Comparison of ENCODE assay signal across 19 cellular contexts in genomic region chr2:169087757-169088379, GRCh38. TPM values are rescaled to one million over a fixed set of nuclear protein-coding genes. Genes with fewer than 3 reads are reported as not detected.
DNase-seq lines count a peak whose midpoint lies in the region; ATAC-seq and TF ChIP-seq lines count a peak whose summit lies in the region.
"Had no signal": no experiment of that assay in that cellular context is flagged by ENCODE, and none has a peak within 500 bp of the region (broad histone marks: within the 10 kb centered on the region; RNA-seq: fewer than 3 reads in every experiment).

No MANE protein-coding gene starts in this region.

- TF ChIP-seq CTCF in HCT116 (IDR thresholded peaks at IDR 0.05 in 2 of 3, conservative IDR thresholded peaks at IDR 0.05 in 1 of 3; ENCODE audit: borderline replicate concordance in 1 of 3, insufficient read depth in 1 of 3, low read depth in 2 of 3, low read length in 2 of 3) (peak in 1 of 3 experiments; percentile 12; a peak in 1 of 6 replicates), choroid plexus epithelial cell (conservative IDR thresholded peaks at IDR 0.05; ENCODE audit: low read depth, low read length) (peak; percentile 12), right lobe of liver (IDR thresholded peaks at IDR 0.05) (peak in 3 of 4 donors; percentile 34 to 49 (median 38))

- no peak overlapping the region for H2AFZ ChIP-seq in HCT116 (ENCODE audit: low read depth, low read length, poor library complexity, severe bottlenecking)
- H2AFZ ChIP-seq in Karpas-422 (ENCODE audit: low read length) = no peak overlapping the region

- CTCF ChIA-PET in HCT116 (lab: Charles Lee) = no interaction called here

- H3K9me3 ChIP-seq in BLaER1 treated with 17β-estradiol and CSF1 and Interleukin-3, amounts not matched to agents 10 nM and 100 nM (replicated peaks in 1 of 11) = peaks cover 18 to 96% (median 33%) of the 10 kb centered on the region in 11 experiments; a peak in 18 of 22 replicates
- H3K9me3 ChIP-seq in HCT116 (ENCODE audit: control insufficient read depth in 1 of 2, insufficient read depth in 1 of 2, low read depth in 1 of 2, low read length in 2 of 2) = no peaks in the 10 kb centered on the region
- H3K9me3 ChIP-seq in right lobe of liver = no peaks in the 10 kb centered on the region
- no peaks in the 10 kb centered on the region for H3K9me3 ChIP-seq in Karpas-422 (ENCODE audit: low read length)

- peak; percentile 32; the same call in 1 of the 2 replicates for ATAC-seq in HCT116
- ATAC-seq in right lobe of liver = peak; percentile 68 to 90 (median 85)
- no peak for ATAC-seq in GM19397 (IDR thresholded peaks at IDR 0.05; ENCODE audit: unreplicated experiment)
- ATAC-seq in HG02610 (IDR thresholded peaks at IDR 0.05; ENCODE audit: unreplicated experiment) = no peak
- ATAC-seq: A549 had no signal

- peak overlapping the region in 8 of 11 experiments; percentile 0 to 61 (median 31); a peak in 13 of 22 replicates for H3K27ac ChIP-seq in BLaER1 treated with 17β-estradiol and CSF1 and Interleukin-3, amounts not matched to agents 10 nM and 100 nM
- no peak overlapping the region for H3K27ac ChIP-seq in HCT116 (ENCODE audit: low read depth, low read length)
- no peak overlapping the region for H3K27ac ChIP-seq in right lobe of liver
- H3K27ac ChIP-seq in Karpas-422 (ENCODE audit: low read length) = no peak overlapping the region
- H3K27ac ChIP-seq: A549 had no signal

- TF ChIP-seq POLR2A in HCT116 (IDR thresholded peaks at IDR 0.05; ENCODE audit: borderline replicate concordance, extremely low read depth, insufficient read depth, insufficient read length) (no peak), right lobe of liver (IDR thresholded peaks at IDR 0.05) (no peak)

- intact Hi-C loops in HCT116 (cut with micrococcal nuclease) (no loop called here), right lobe of liver (cut with DNase I) (no loop called here), posterior cingulate gyrus (cut with DNase I) (no loop called here)

- WGBS in right lobe of liver (ENCODE audit: insufficient coverage, low coverage, low lambda C conversion rate, missing lambda C conversion rate) = 54% methylated on average over 2 of the region's 6 CpGs

- H3K9me2 ChIP-seq in HCT116 (ENCODE audit: insufficient read depth) = no peaks in the 10 kb centered on the region
- no peaks in the 10 kb centered on the region for H3K9me2 ChIP-seq in Karpas-422 (replicated peaks; ENCODE audit: insufficient read depth, low read length)

- no peaks in the 10 kb centered on the region for H4K20me1 ChIP-seq in BLaER1 treated with 17β-estradiol and CSF1 and Interleukin-3, amounts not matched to agents 10 nM and 100 nM
- H4K20me1 ChIP-seq in HCT116 (ENCODE audit: insufficient read depth) = no peaks in the 10 kb centered on the region
- H4K20me1 ChIP-seq in Karpas-422 (ENCODE audit: insufficient read depth, low read depth, low read length) = no peaks in the 10 kb centered on the region

- H3K4me1 ChIP-seq in BLaER1 treated with 17β-estradiol and CSF1 and Interleukin-3, amounts not matched to agents 10 nM and 100 nM = peaks cover 0 to 94% (median 41%) of the 10 kb centered on the region in 10 experiments; a peak in 15 of 20 replicates
- H3K4me1 ChIP-seq in HCT116 (ENCODE audit: control insufficient read depth in 1 of 2, insufficient read depth in 2 of 2, low read length in 2 of 2) (peaks cover 11 to 15% of the 10 kb centered on the region in 2 experiments; a peak in 3 of 4 replicates), right lobe of liver (no peaks in the 10 kb centered on the region), Karpas-422 (ENCODE audit: low read length) (peaks cover 7% of the 10 kb centered on the region)
- H3K4me1 ChIP-seq: HAP-1 had no signal

- POLR2A ChIA-PET in HCT116 (lab: Charles Lee) = no interaction called here

- peak overlapping the region in 5 of 11 experiments; percentile 6 to 84 (median 74); a peak in 10 of 22 replicates for H3K4me2 ChIP-seq in BLaER1 treated with 17β-estradiol and CSF1 and Interleukin-3, amounts not matched to agents 10 nM and 100 nM
- H3K4me2 ChIP-seq in HCT116 (ENCODE audit: low read length) (no peak overlapping the region), Karpas-422 (ENCODE audit: low read depth, low read length, poor library complexity, severe bottlenecking) (no peak overlapping the region)
- H3K4me2 ChIP-seq: A549 had no signal

- RAD21 ChIA-PET in HCT116 (lab: Charles Lee; ENCODE audit: low non-redundant PET in 1 of 2, low total read pairs in 2 of 2, uncharacterized antibody in 2 of 2, unreplicated experiment in 2 of 2) = no interaction called here

- H3K9ac ChIP-seq in BLaER1 treated with 17β-estradiol and CSF1 and Interleukin-3, amounts not matched to agents 10 nM and 100 nM = no peak overlapping the region
- H3K9ac ChIP-seq in HCT116 (ENCODE audit: low read length) (no peak overlapping the region), Karpas-422 (ENCODE audit: low read length) (no peak overlapping the region)

- H3K79me2 ChIP-seq in HCT116 (ENCODE audit: insufficient read depth, low read length) (no peaks in the 10 kb centered on the region), Karpas-422 (ENCODE audit: low read length) (no peaks in the 10 kb centered on the region)

- H3K36me3 ChIP-seq in BLaER1 treated with 17β-estradiol and CSF1 and Interleukin-3, amounts not matched to agents 10 nM and 100 nM = peaks cover 0 to 98% (median 7%) of the 10 kb centered on the region in 11 experiments; a peak in 12 of 22 replicates
- H3K36me3 ChIP-seq in HCT116 (ENCODE audit: control insufficient read depth in 1 of 2, insufficient read depth in 2 of 2, low read length in 2 of 2) = no peaks in the 10 kb centered on the region
- H3K36me3 ChIP-seq in right lobe of liver = no peaks in the 10 kb centered on the region
- no peaks in the 10 kb centered on the region for H3K36me3 ChIP-seq in Karpas-422 (ENCODE audit: insufficient read depth, low read length)
- H3K36me3 ChIP-seq: HAP-1 had no signal

- BruUV-seq in HCT116 (replicated peaks; lab: Mats Ljungman, UMichigan) = no TSS peak

- H3K4me3 ChIP-seq in BLaER1 treated with 17β-estradiol and CSF1 and Interleukin-3, amounts not matched to agents 10 nM and 100 nM = peak overlapping the region in 3 of 10 experiments; percentile 1 to 23 (median 16); a peak in 2 of 20 replicates
- H3K4me3 ChIP-seq in HCT116 (replicated peaks in 1 of 2; ENCODE audit: low read depth in 1 of 2, low read length in 2 of 2) = no peak overlapping the region
- no peak overlapping the region for H3K4me3 ChIP-seq in choroid plexus epithelial cell (ENCODE audit: low read depth, low read length)
- H3K4me3 ChIP-seq in right lobe of liver = no peak overlapping the region
- no peak overlapping the region for H3K4me3 ChIP-seq in Karpas-422 (ENCODE audit: low read length)
- H3K4me3 ChIP-seq: A549, HAP-1 had no signal

- no peaks in the 10 kb centered on the region for H3K27me3 ChIP-seq in BLaER1 treated with 17β-estradiol and CSF1 and Interleukin-3, amounts not matched to agents 10 nM and 100 nM
- H3K27me3 ChIP-seq in HCT116 (ENCODE audit: insufficient read depth, low read length) (no peaks in the 10 kb centered on the region), right lobe of liver (no peaks in the 10 kb centered on the region), Karpas-422 (ENCODE audit: low read length) (no peaks in the 10 kb centered on the region)

- DNase-seq in HCT116 (ENCODE audit: low read depth, low spot score) = no peak
- DNase-seq in choroid plexus epithelial cell (ENCODE audit: low read depth) = no peak
- peak in 1 of 3 donors; percentile 61 for DNase-seq in right lobe of liver
- no peak for DNase-seq in posterior cingulate gyrus
- no peak for DNase-seq in Karpas-422
- DNase-seq: COR-L47, EL, NCI-H1105, NCI-H1694 treated with DMSO at 0.1 percent for 48 hours, NCI-H446, NCI-H69, SIG-M5 had no signal

- peak; percentile 23 for TF ChIP-seq RAD21 in HCT116 (IDR thresholded peaks at IDR 0.05; ENCODE audit: low read depth)

TF ChIP-seq in HCT116, 20 proteins besides CTCF, POLR2A, EP300 and RAD21 (continues in another document):
- TF ChIP-seq MAX (IDR thresholded peaks at IDR 0.05) (no peak), YY1 (IDR thresholded peaks at IDR 0.05; ENCODE audit: extremely low read depth, insufficient replicate concordance, low read depth, low read length) (no peak), TCF7L2 (IDR thresholded peaks at IDR 0.05; ENCODE audit: borderline replicate concordance, extremely low read depth, insufficient read depth, insufficient read length) (no peak)
- TF ChIP-seq, protein P1, sequence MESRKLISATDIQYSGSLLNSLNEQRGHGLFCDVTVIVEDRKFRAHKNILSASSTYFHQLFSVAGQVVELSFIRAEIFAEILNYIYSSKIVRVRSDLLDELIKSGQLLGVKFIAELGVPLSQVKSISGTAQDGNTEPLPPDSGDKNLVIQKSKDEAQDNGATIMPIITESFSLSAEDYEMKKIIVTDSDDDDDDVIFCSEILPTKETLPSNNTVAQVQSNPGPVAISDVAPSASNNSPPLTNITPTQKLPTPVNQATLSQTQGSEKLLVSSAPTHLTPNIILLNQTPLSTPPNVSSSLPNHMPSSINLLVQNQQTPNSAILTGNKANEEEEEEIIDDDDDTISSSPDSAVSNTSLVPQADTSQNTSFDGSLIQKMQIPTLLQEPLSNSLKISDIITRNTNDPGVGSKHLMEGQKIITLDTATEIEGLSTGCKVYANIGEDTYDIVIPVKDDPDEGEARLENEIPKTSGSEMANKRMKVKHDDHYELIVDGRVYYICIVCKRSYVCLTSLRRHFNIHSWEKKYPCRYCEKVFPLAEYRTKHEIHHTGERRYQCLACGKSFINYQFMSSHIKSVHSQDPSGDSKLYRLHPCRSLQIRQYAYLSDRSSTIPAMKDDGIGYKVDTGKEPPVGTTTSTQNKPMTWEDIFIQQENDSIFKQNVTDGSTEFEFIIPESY (IDR thresholded peaks at IDR 0.05; ENCODE audit: extremely low read depth, insufficient replicate concordance, low read length) = no peak

RNA-seq across cellular contexts. Expression of gene DHRS9, which starts 18.5 kb away (rescaled TPM):
- 0.15 TPM for total RNA-seq in HCT116 (2021; ENCODE audit: unreplicated experiment)
- polyA plus RNA-seq in HCT116 (2012) = 0.04 TPM in 1 of 2 replicates, not detected in the other
- 1 to 10 TPM in 2 of 6 experiments, under 1 TPM in 4; 0.29 to 1.2 (median 0.55) TPM for total RNA-seq in right lobe of liver
- 0.40 and 2.1 TPM in 2 replicates for total RNA-seq in Karpas-422 (2014; rRNA removed; shearing (Covaris generic); ENCODE audit: low replicate concordance)
- total RNA-seq: RPMI7951 had no signal

RNA-seq across cellular contexts. Expression of gene ABCB11, which starts 56.7 kb away (rescaled TPM):
- total RNA-seq in HCT116 (2021; ENCODE audit: unreplicated experiment) (0.12 TPM), right lobe of liver (100 to 1,000 TPM in 2 of 6 experiments, 10 to 100 TPM in 4; 21.3 to 128 (median 54.8) TPM)
- not detected in 2 replicates for polyA plus RNA-seq in HCT116 (2012)
- 0.07 TPM in 1 of 2 replicates, not detected in the other for total RNA-seq in Karpas-422 (2014; rRNA removed; shearing (Covaris generic); ENCODE audit: low replicate concordance)
- total RNA-seq: RPMI7951 had no signal
- polyA plus RNA-seq: A549, CD14-positive monocyte had no signal

Comparison
In these comparisons a context has a peak if more than half of its experiments do, and no peak if none do; other contexts are left out.
1. H3K27ac ChIP-seq: peak in BLaER1 treated with 17β-estradiol and CSF1 and Interleukin-3, amounts not matched to agents 10 nM and 100 nM (8 of 11); none in HCT116 (single experiment), right lobe of liver (0 of 3) and Karpas-422 (single experiment).
2. ATAC-seq: peak in HCT116 (single experiment) and right lobe of liver (4 of 4); none in GM19397 (single experiment) and HG02610 (single experiment).
3. RNA of gene ABCB11, which starts 56.7 kb away (total RNA-seq): 21.3 to 128 TPM in right lobe of liver; 0.12 TPM in HCT116 (single experiment) and 0.07 TPM in Karpas-422; every median in the first group is over 10 times any median in the second.